30 cellular contexts compared by ENCODE assay signal in the genomic region with DNA sequence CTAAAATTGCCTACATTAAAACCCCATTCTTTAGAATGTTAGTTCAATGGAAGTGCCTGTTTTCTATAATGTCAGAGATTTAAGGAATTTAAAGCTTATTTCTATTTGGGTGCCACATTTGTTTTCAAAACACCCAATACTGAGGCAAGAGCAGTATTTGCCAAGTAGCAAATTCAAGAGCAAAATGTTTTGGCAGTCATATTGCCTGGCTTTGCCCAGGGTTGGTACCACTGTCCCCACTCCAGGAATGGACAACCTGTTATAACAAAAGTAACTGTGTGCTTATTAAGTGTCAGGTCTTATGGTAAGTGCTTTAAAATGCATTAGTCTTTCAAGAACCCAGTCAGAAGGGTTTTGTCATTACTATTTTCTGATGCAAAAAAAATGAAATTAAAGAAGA.
"Had no signal": no experiment of that assay in that cellular context is flagged by ENCODE, and none has a peak within 500 bp of the region (broad histone marks: within the 10 kb centered on the region; RNA-seq: fewer than 3 reads in every experiment).

No MANE protein-coding gene starts in this region.

- H3K36me3 ChIP-seq: pancreas had no signal

- H3K9me3 Mint-ChIP-seq: activated CD4-positive, alpha-beta memory T cell treated with anti-CD3 and anti-CD28 coated beads, Interleukin-2, amount 10 ng/mL, durations not matched to agents 7 days and 5 days; activated CD4-positive, alpha-beta T cell treated with anti-CD3 and anti-CD28 coated beads, Interleukin-2, amount 10 ng/mL, durations not matched to agents 24 days and 14 days; activated naive CD8-positive, alpha-beta T cell treated with anti-CD3 and anti-CD28 coated beads, Interleukin-2, amount 50 U/mL, for 24 hours; activated T-helper 1 cell treated with anti-CD3 and anti-CD28 coated beads, Interleukin-12 subunit alpha, Interleukin-12 subunit beta, Interleukin-2, Interleukin-4 antibody, amounts not matched to agents 30 ng/mL and 10 ng/mL and 1 ng/mL, durations not matched to agents 14 hours and 24 hours and 36 hours; effector memory CD8-positive, alpha-beta T cell; natural killer cell; stimulated activated effector memory CD8-positive, alpha-beta T cell treated with anti-CD3 and anti-CD28 coated beads, Interleukin-12 subunit alpha, Interleukin-12 subunit beta, amount 100 ng/mL, for 72 hours had no signal

- FAIRE-seq: endothelial cell of umbilical vein had no signal

- H3K27ac ChIP-seq: dorsolateral prefrontal cortex, lower lobe of right lung, pancreas, SK-N-MC, skin epidermis, suprapubic skin, upper lobe of right lung had no signal

- H3K27me3 Mint-ChIP-seq: activated CD4-positive, alpha-beta memory T cell treated with anti-CD3 and anti-CD28 coated beads, Interleukin-2, amount 10 ng/mL, durations not matched to agents 7 days and 5 days; activated CD4-positive, alpha-beta T cell treated with anti-CD3 and anti-CD28 coated beads, Interleukin-2, amount 10 ng/mL, durations not matched to agents 24 days and 14 days; activated naive CD8-positive, alpha-beta T cell treated with anti-CD3 and anti-CD28 coated beads, Interleukin-2, amount 50 U/mL, for 24 hours; effector memory CD8-positive, alpha-beta T cell; T-helper 17 cell had no signal

- DNase-seq: activated CD4-positive, alpha-beta memory T cell treated with anti-CD3 and anti-CD28 coated beads, Interleukin-2, amount 10 ng/mL, durations not matched to agents 7 days and 5 days; activated CD4-positive, alpha-beta T cell treated with anti-CD3 and anti-CD28 coated beads, Interleukin-2, amount 10 ng/mL, durations not matched to agents 24 days and 14 days; activated gamma-delta T cell; activated naive CD4-positive, alpha-beta T cell treated with anti-CD3 and anti-CD28 coated beads, Interleukin-2, amount 50 U/mL, for 16 hours; activated naive CD8-positive, alpha-beta T cell treated with anti-CD3 and anti-CD28 coated beads, Interleukin-2, amount 50 U/mL, for 24 hours; activated T-cell treated with anti-CD3 and anti-CD28 coated beads for 4 hours; brain microvascular endothelial cell; caudate nucleus; dorsolateral prefrontal cortex; effector memory CD8-positive, alpha-beta T cell; heart left ventricle; islet precursor cell; left cardiac atrium; lower lobe of right lung; natural killer cell; pancreas; right cardiac atrium; stimulated activated CD4-positive, alpha-beta T cell treated with anti-CD3 and anti-CD28 coated beads, Interleukin-2, amount 100 ng/mL, for 24 hours; stomach; SW 1271; T-helper 17 cell; upper lobe of right lung had no signal

- H3K36me3 Mint-ChIP-seq: natural killer cell had no signal

- ATAC-seq: activated CD4-positive, CD25-positive, alpha-beta regulatory T cell treated with anti-CD3 and anti-CD28 coated beads, Interleukin-2, amount 50 U/mL, for 24 hours; activated naive CD8-positive, alpha-beta T cell treated with anti-CD3 and anti-CD28 coated beads, Interleukin-2, amount 50 U/mL, for 24 hours; effector memory CD8-positive, alpha-beta T cell; esophagus mucosa; heart left ventricle; left cardiac atrium; lower lobe of right lung; natural killer cell; pancreas; right cardiac atrium; stimulated activated effector memory CD8-positive, alpha-beta T cell treated with anti-CD3 and anti-CD28 coated beads, Interleukin-12 subunit alpha, Interleukin-12 subunit beta, amount 100 ng/mL, for 72 hours; T-helper 17 cell; upper lobe of right lung had no signal

- H3K9me3 ChIP-seq: heart left ventricle, lower lobe of right lung, pancreas, stomach, suprapubic skin, upper lobe of right lung had no signal

- H3K27me3 ChIP-seq: brain microvascular endothelial cell, dorsolateral prefrontal cortex, heart left ventricle, pancreas, stomach, suprapubic skin, upper lobe of right lung had no signal

- H3K27ac Mint-ChIP-seq: activated CD4-positive, alpha-beta T cell treated with anti-CD3 and anti-CD28 coated beads, Interleukin-2, amount 10 ng/mL, durations not matched to agents 24 days and 14 days; activated naive CD8-positive, alpha-beta T cell treated with anti-CD3 and anti-CD28 coated beads, Interleukin-2, amount 50 U/mL, for 24 hours; activated T-helper 1 cell treated with anti-CD3 and anti-CD28 coated beads, Interleukin-12 subunit alpha, Interleukin-12 subunit beta, Interleukin-2, Interleukin-4 antibody, amounts not matched to agents 30 ng/mL and 10 ng/mL and 1 ng/mL, durations not matched to agents 14 hours and 24 hours and 36 hours; effector memory CD8-positive, alpha-beta T cell; natural killer cell; stimulated activated effector memory CD8-positive, alpha-beta T cell treated with anti-CD3 and anti-CD28 coated beads, Interleukin-12 subunit alpha, Interleukin-12 subunit beta, amount 100 ng/mL, for 72 hours; T-helper 17 cell had no signal

- H3K4me3 Mint-ChIP-seq: activated CD4-positive, alpha-beta memory T cell treated with anti-CD3 and anti-CD28 coated beads, Interleukin-2, amount 10 ng/mL, durations not matched to agents 7 days and 5 days; activated CD4-positive, alpha-beta T cell treated with anti-CD3 and anti-CD28 coated beads, Interleukin-2, amount 10 ng/mL, durations not matched to agents 24 days and 14 days; activated naive CD8-positive, alpha-beta T cell treated with anti-CD3 and anti-CD28 coated beads, Interleukin-2, amount 50 U/mL, for 24 hours; activated T-helper 1 cell treated with anti-CD3 and anti-CD28 coated beads, Interleukin-12 subunit alpha, Interleukin-12 subunit beta, Interleukin-2, Interleukin-4 antibody, amounts not matched to agents 30 ng/mL and 10 ng/mL and 1 ng/mL, durations not matched to agents 14 hours and 24 hours and 36 hours; effector memory CD8-positive, alpha-beta T cell; natural killer cell; stimulated activated effector memory CD8-positive, alpha-beta T cell treated with anti-CD3 and anti-CD28 coated beads, Interleukin-12 subunit alpha, Interleukin-12 subunit beta, amount 100 ng/mL, for 72 hours; T-helper 17 cell had no signal

- H3K4me3 ChIP-seq: dorsolateral prefrontal cortex, heart left ventricle, lower lobe of right lung, pancreas, SK-N-MC, skin epidermis, stomach, suprapubic skin, upper lobe of right lung had no signal
